17 cellular contexts compared by ENCODE assay signal in the genomic region with DNA sequence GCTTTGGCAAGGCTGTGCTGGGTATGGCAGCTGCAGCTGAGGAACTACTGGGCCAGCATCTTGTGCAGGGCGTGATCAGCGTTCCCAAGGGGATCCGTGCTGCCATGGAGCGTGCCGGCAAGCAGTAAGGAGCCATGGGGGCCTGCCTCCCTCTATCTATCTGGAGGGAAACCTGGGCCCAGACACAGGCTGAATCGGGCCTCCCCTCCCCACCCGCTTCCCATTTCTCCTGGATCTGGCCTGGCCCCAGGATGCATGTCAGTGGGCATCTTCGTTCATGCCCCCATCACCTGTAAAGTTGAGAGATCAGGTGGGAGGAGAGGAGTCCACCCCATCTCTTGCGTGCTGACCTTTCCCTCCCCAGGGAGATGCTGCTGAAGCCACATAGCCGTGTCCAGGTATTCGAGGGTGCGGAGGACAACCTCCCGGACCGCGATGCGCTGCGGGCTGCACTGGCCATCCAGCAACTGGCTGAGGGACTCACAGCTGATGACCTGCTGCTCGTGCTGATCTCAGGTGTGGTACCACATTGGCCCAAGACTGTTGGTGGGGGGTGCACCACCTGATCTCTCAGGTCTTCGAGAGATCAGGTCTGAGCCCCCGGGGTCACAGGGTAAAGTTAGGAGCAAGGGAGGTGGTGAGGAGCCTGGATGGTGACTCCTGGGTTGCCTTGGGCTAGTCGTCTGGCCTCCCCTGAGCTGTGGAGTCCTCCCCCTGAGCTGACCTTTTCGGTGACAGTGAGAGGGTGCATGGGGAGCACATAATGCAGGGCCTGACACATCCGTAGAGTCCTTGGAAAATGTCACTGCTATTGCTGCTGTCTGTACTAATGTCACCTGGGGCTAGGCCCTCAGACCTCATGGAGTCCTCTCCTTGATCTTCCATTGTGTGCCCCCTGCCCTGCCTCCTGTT. TPM values are rescaled to one million over a fixed set of nuclear protein-coding genes. Genes with fewer than 3 reads are reported as not detected.
DNase-seq lines count a peak whose midpoint lies in the region; ATAC-seq, FAIRE-seq and TF ChIP-seq lines count a peak whose summit lies in the region.
"Had no signal": no experiment of that assay in that cellular context is flagged by ENCODE, and none has a peak within 500 bp of the region (broad histone marks: within the 10 kb centered on the region; RNA-seq: fewer than 3 reads in every experiment).

No MANE protein-coding gene starts in this region.

- H3K9me3 Mint-ChIP-seq in CD14-positive monocyte, result no peaks in the 10 kb centered on the region
- H3K9me3 Mint-ChIP-seq: activated CD4-positive, alpha-beta T cell treated with anti-CD3 and anti-CD28 coated beads, Interleukin-2, amount 10 ng/mL, durations not matched to agents 7 days and 5 days had no signal

- peaks cover 0 to 27% (median 0%) of the 10 kb centered on the region in 3 donors for H3K36me3 ChIP-seq in Peyer's patch
- H3K36me3 ChIP-seq in kidney (ENCODE audit: control insufficient read depth in 1 of 2, insufficient read depth in 2 of 2, low read length in 2 of 2), result peaks cover 8 to 15% of the 10 kb centered on the region in 2 donors

- H3K36me3 Mint-ChIP-seq in CD14-positive monocyte, result peaks cover 49 to 53% of the 10 kb centered on the region in 2 donors

- in situ Hi-C loops in G401 (cut with HindIII; ENCODE audit: low sequenced_read_pairs), result no loop called here

- H3K27me3 Mint-ChIP-seq in CD14-positive monocyte (ENCODE audit: low read depth in 3 of 3), result peaks cover 0 to 3% (median 0%) of the 10 kb centered on the region in 3 donors
- H3K27me3 Mint-ChIP-seq: activated CD4-positive, alpha-beta T cell treated with anti-CD3 and anti-CD28 coated beads, Interleukin-2, amount 10 ng/mL, durations not matched to agents 7 days and 5 days had no signal

- TF ChIP-seq CTCF in CD14-positive monocyte (IDR thresholded peaks at IDR 0.05) (no peak), Peyer's patch (IDR thresholded peaks at IDR 0.05) (peak in 1 of 6 experiments; percentile 2), kidney (IDR thresholded peaks at IDR 0.05; ENCODE audit: borderline replicate concordance, extremely low read depth, insufficient read depth) (no peak)

- H3K27ac ChIP-seq in Peyer's patch (peak overlapping the region in 3 of 4 donors; percentile 37 to 99 (median 95)), kidney (ENCODE audit: low read depth in 2 of 2, low read length in 2 of 2) (no peak overlapping the region)
- H3K27ac ChIP-seq: adrenal gland, foreskin keratinocyte, left ventricle myocardium inferior had no signal

- no peak for ATAC-seq in HG03139 (IDR thresholded peaks at IDR 0.05; ENCODE audit: unreplicated experiment)
- ATAC-seq: foreskin keratinocyte, right cardiac atrium had no signal

- peaks cover 2 to 45% (median 3%) of the 10 kb centered on the region in 4 donors for H3K4me1 ChIP-seq in Peyer's patch
- H3K4me1 ChIP-seq in kidney (ENCODE audit: control insufficient read depth in 1 of 2, insufficient read depth in 1 of 2, low read depth in 1 of 2, low read length in 2 of 2), result peaks cover 4 to 36% of the 10 kb centered on the region in 2 donors

- H3K4me1 Mint-ChIP-seq in CD14-positive monocyte, result peaks cover 17% of the 10 kb centered on the region

- no peak for FAIRE-seq in kidney (lab: Jason Lieb, UNC)
- FAIRE-seq: RCC 7860 had no signal

- H3K27me3 ChIP-seq in Peyer's patch, result no peaks in the 10 kb centered on the region
- H3K27me3 ChIP-seq: adrenal gland, foreskin keratinocyte had no signal

- H3K27ac Mint-ChIP-seq in CD14-positive monocyte, result peak overlapping the region in 4 of 7 donors; percentile 30 to 64 (median 45)
- H3K27ac Mint-ChIP-seq: activated CD4-positive, alpha-beta T cell treated with anti-CD3 and anti-CD28 coated beads, Interleukin-2, amount 10 ng/mL, durations not matched to agents 7 days and 5 days had no signal

- DNase-seq in CD14-positive monocyte (ENCODE audit: low spot score), result no peak
- peak in 1 of 3 donors; percentile 51 for DNase-seq in Peyer's patch
- DNase-seq in kidney, result peak; percentile 43
- DNase-seq in posterior vena cava (ENCODE audit: low spot score), result peak; percentile 75
- DNase-seq in T1000 (lab: John Stamatoyannopoulos, UW), result no peak
- no peak for DNase-seq in NCI-H2029 (lab: John Stamatoyannopoulos, UW)
- no peak for DNase-seq in G401 (ENCODE audit: low spot score)
- DNase-seq: foreskin keratinocyte; left ventricle myocardium inferior; NCI-H1092; stimulated activated CD4-positive, alpha-beta T cell treated with anti-CD3 and anti-CD28 coated beads, Interleukin-1b, Interleukin-23, amount 100 ng/mL, for 48 hours had no signal

- peak overlapping the region in 1 of 2 donors; percentile 42 for H3K9ac ChIP-seq in kidney (ENCODE audit: low read length in 2 of 2)

- no peaks in the 10 kb centered on the region for H3K9me3 ChIP-seq in Peyer's patch
- no peaks in the 10 kb centered on the region for H3K9me3 ChIP-seq in kidney (ENCODE audit: control insufficient read depth in 1 of 2, low read length in 2 of 2)
- H3K9me3 ChIP-seq: adrenal gland, left ventricle myocardium inferior had no signal

- TF ChIP-seq POLR2A in Peyer's patch (IDR thresholded peaks at IDR 0.05), result no peak

- peak overlapping the region in 3 of 4 donors; percentile 23 to 64 (median 61) for H3K4me3 ChIP-seq in Peyer's patch
- H3K4me3 ChIP-seq in kidney (ENCODE audit: low read length in 2 of 2), result peak overlapping the region; percentile 45 to 70
- H3K4me3 ChIP-seq: adrenal gland, K562, left ventricle myocardium inferior had no signal

- intact Hi-C loops in CD14-positive monocyte (cut with micrococcal nuclease), result loop anchor here (2.0 to 5.0 kb wide), 2 partner anchors 46 to 48 kb away; no protein-coding TSS in a partner anchor
- intact Hi-C loops in kidney (cut with DNase I), result no loop called here
- intact Hi-C loops in posterior vena cava (cut with DNase I), result no loop called here

- no peak overlapping the region for H3K4me3 Mint-ChIP-seq in CD14-positive monocyte
- H3K4me3 Mint-ChIP-seq: activated CD4-positive, alpha-beta T cell treated with anti-CD3 and anti-CD28 coated beads, Interleukin-2, amount 10 ng/mL, durations not matched to agents 7 days and 5 days had no signal

RNA-seq across cellular contexts. Expression of gene GLYCTK, which starts 3.2 kb away (rescaled TPM):
- polyA plus RNA-seq in CD14-positive monocyte (1 to 10 TPM; 8.3 to 8.4 TPM), kidney (ENCODE audit: insufficient read depth, low read depth, low replicate concordance) (50.2 TPM)
- total RNA-seq in Peyer's patch (100 to 1,000 TPM in 3 of 4 donors, 10 to 100 TPM in 1; 89.1 to 274 (median 224) TPM), kidney (30.7 TPM), posterior vena cava (1 to 10 TPM; 6.8 to 8.7 TPM)
- 14.8 and 24.5 TPM in 2 replicates for total RNA-seq in G401 (2014; rRNA removed; shearing (Covaris generic))

RNA-seq across cellular contexts. Expression of gene WDR82, which starts 12.4 kb away (rescaled TPM):
- polyA plus RNA-seq in CD14-positive monocyte (10 to 100 TPM; 27.3 to 33.4 TPM), kidney (ENCODE audit: insufficient read depth, low read depth, low replicate concordance) (20.9 TPM)
- total RNA-seq in Peyer's patch (10 to 100 TPM; 29.7 to 44.0 (median 38.3) TPM), kidney (75.8 TPM), posterior vena cava (10 to 100 TPM; 58.4 to 72.6 TPM)
- 89.2 and 115 TPM in 2 replicates for total RNA-seq in G401 (2014; rRNA removed; shearing (Covaris generic))

RNA-seq across cellular contexts. Expression of gene DNAH1, which starts 25.3 kb away (rescaled TPM):
- under 1 TPM; 0.15 to 0.25 TPM for polyA plus RNA-seq in CD14-positive monocyte
- 100 to 1,000 TPM in 1 of 4 donors, 10 to 100 TPM in 3; 19.3 to 103 (median 64.2) TPM for total RNA-seq in Peyer's patch
- total RNA-seq in kidney, result 12.1 TPM
- polyA plus RNA-seq in kidney (ENCODE audit: insufficient read depth, low read depth, low replicate concordance), result 1.7 TPM
- total RNA-seq in posterior vena cava, result 1 to 10 TPM; 7.2 to 9.4 TPM
- total RNA-seq in G401 (2014; rRNA removed; shearing (Covaris generic)), result 1.2 and 2.5 TPM in 2 replicates

RNA-seq across cellular contexts. Expression of gene PPM1M, which starts 45.3 kb away (rescaled TPM):
- 100 to 1,000 TPM in 1 of 2 donors, 10 to 100 TPM in 1; 92.8 to 120 TPM for polyA plus RNA-seq in CD14-positive monocyte
- 10 to 100 TPM in 1 of 4 donors, 1 to 10 TPM in 3; 4.0 to 32.2 (median 6.7) TPM for total RNA-seq in Peyer's patch
- total RNA-seq in kidney, result 32.5 TPM
- 23.2 TPM for polyA plus RNA-seq in kidney (ENCODE audit: insufficient read depth, low read depth, low replicate concordance)
- total RNA-seq in posterior vena cava, result 10 to 100 TPM; 21.1 to 28.8 TPM
- 0.43 and 1.4 TPM in 2 replicates for total RNA-seq in G401 (2014; rRNA removed; shearing (Covaris generic))

RNA-seq across cellular contexts. Expression of gene TWF2, which starts 51.9 kb away (rescaled TPM):
- 100 to 1,000 TPM; 176 to 199 TPM for polyA plus RNA-seq in CD14-positive monocyte
- total RNA-seq in Peyer's patch, result 10 to 100 TPM; 46.2 to 68.8 (median 59.3) TPM
- 59.9 TPM for total RNA-seq in kidney
- polyA plus RNA-seq in kidney (ENCODE audit: insufficient read depth, low read depth, low replicate concordance), result 44.0 TPM
- 10 to 100 TPM; 40.0 to 51.0 TPM for total RNA-seq in posterior vena cava
- 237 and 258 TPM in 2 replicates for total RNA-seq in G401 (2014; rRNA removed; shearing (Covaris generic))

Comparison
In these comparisons a context has a peak if more than half of its experiments do, and no peak if none do; other contexts are left out.
1. DNase-seq: peak in kidney (single experiment) and posterior vena cava (single experiment); none in CD14-positive monocyte (single experiment), T1000 (single experiment), NCI-H2029 (single experiment) and G401 (single experiment).
2. H3K27ac ChIP-seq: peak in Peyer's patch (3 of 4); none in kidney (0 of 2).
3. intact Hi-C loops: an anchor here in CD14-positive monocyte (2.0 to 5.0 kb wide); none called in kidney and posterior vena cava.